Comparison of ENCODE assay signal across 19 cellular contexts in genomic region chr4:29047341-29048041, GRCh38.
A peak's percentile ranks its signal among the peaks of the same experiment; 100 is the strongest.
DNase-seq lines count a peak whose midpoint lies in the region; ATAC-seq and TF ChIP-seq lines count a peak whose summit lies in the region.
"Had no signal": no experiment of that assay in that cellular context is flagged by ENCODE, and none has a peak within 500 bp of the region (broad histone marks: within the 10 kb centered on the region; RNA-seq: fewer than 3 reads in every experiment).

No MANE protein-coding gene starts in this region.

- no peaks in the 10 kb centered on the region for H3K27me3 Mint-ChIP-seq in effector memory CD8-positive, alpha-beta T cell
- H3K27me3 Mint-ChIP-seq: CD8-positive, alpha-beta memory T cell had no signal

- peaks cover 6 to 16% of the 10 kb centered on the region in 2 donors for H3K9me3 Mint-ChIP-seq in effector memory CD8-positive, alpha-beta T cell

- no peaks in the 10 kb centered on the region for H4K20me1 ChIP-seq in SK-N-SH (ENCODE audit: insufficient read depth)
- H4K20me1 ChIP-seq: BLaER1 treated with 17β-estradiol and CSF1 and Interleukin-3, amounts not matched to agents 10 nM and 100 nM had no signal

- H3K4me3 ChIP-seq in SK-N-SH (ENCODE audit: low read depth in 2 of 2, low read length in 1 of 2) = no peak overlapping the region
- H3K4me3 ChIP-seq in BE2C (ENCODE audit: low read depth, low read length) = no peak overlapping the region
- no peak overlapping the region for H3K4me3 ChIP-seq in dorsolateral prefrontal cortex
- no peak overlapping the region for H3K4me3 ChIP-seq in spleen
- H3K4me3 ChIP-seq: BLaER1 treated with 17β-estradiol and CSF1 and Interleukin-3, amounts not matched to agents 10 nM and 100 nM; GM23248 had no signal

- no peaks in the 10 kb centered on the region for H3K4me1 Mint-ChIP-seq in effector memory CD8-positive, alpha-beta T cell (ENCODE audit: low read depth in 2 of 2)
- H3K4me1 Mint-ChIP-seq: CD8-positive, alpha-beta memory T cell had no signal

- H3K27me3 ChIP-seq in SK-N-SH (ENCODE audit: insufficient read depth) (no peaks in the 10 kb centered on the region), BE2C (no peaks in the 10 kb centered on the region), dorsolateral prefrontal cortex (no peaks in the 10 kb centered on the region), spleen (replicated peaks in 1 of 7) (no peaks in the 10 kb centered on the region)
- H3K27me3 ChIP-seq: BLaER1 treated with 17β-estradiol and CSF1 and Interleukin-3, amounts not matched to agents 10 nM and 100 nM had no signal

- no peak for TF ChIP-seq RAD21 in SK-N-SH (IDR thresholded peaks at IDR 0.05; ENCODE audit: low read length)

- no peak for ATAC-seq in SK-N-SH treated with all-trans-retinoic acid at 6 μM for 48 hours
- no peak for ATAC-seq in effector memory CD8-positive, alpha-beta T cell (replicated peaks)
- no peak for ATAC-seq in GM21526 (IDR thresholded peaks at IDR 0.05; ENCODE audit: low FRiP score, unreplicated experiment)
- ATAC-seq: HCT116 had no signal

- H3K4me2 ChIP-seq in SK-N-SH = 0 out of 2 replicates have a peak overlapping the region, but pooled peaks have one; percentile 22

- H3K36me3 Mint-ChIP-seq in effector memory CD8-positive, alpha-beta T cell (ENCODE audit: insufficient read depth) = no peaks in the 10 kb centered on the region
- H3K36me3 Mint-ChIP-seq: CD8-positive, alpha-beta memory T cell had no signal

- H3K27ac Mint-ChIP-seq in effector memory CD8-positive, alpha-beta T cell = no peak overlapping the region
- H3K27ac Mint-ChIP-seq: CD8-positive, alpha-beta memory T cell had no signal

- TF ChIP-seq CTCF in SK-N-SH (IDR thresholded peaks at IDR 0.05) (no peak), BE2C (IDR thresholded peaks at IDR 0.05; ENCODE audit: low read depth, low read length) (no peak), dorsolateral prefrontal cortex (IDR thresholded peaks at IDR 0.05 in 54 of 56, conservative IDR thresholded peaks at IDR 0.05 in 2 of 56; ENCODE audit: low read depth in 1 of 56, partially characterized antibody in 56 of 56) (no peak), spleen (IDR thresholded peaks at IDR 0.05 in 8 of 11, conservative IDR thresholded peaks at IDR 0.05 in 3 of 11) (no peak)

- peak overlapping the region; percentile 77; the same call in 1 of the 2 replicates for H2AFZ ChIP-seq in SK-N-SH (ENCODE audit: low read depth)
- H2AFZ ChIP-seq: GM23248 had no signal

- peak overlapping the region in 1 of 2 experiments; percentile 47; a peak in 1 of 4 replicates for H3K27ac ChIP-seq in SK-N-SH (ENCODE audit: low read depth in 2 of 2, low read length in 1 of 2)
- peak overlapping the region in 44 of 59 donors; percentile 9 to 93 (median 76) for H3K27ac ChIP-seq in dorsolateral prefrontal cortex
- H3K27ac ChIP-seq in spleen = no peak overlapping the region
- H3K27ac ChIP-seq: 22Rv1, HL-60 had no signal

- DNase-seq in SK-N-SH (no peak), BE2C (peak; percentile 3), dorsolateral prefrontal cortex (peak in 2 of 10 donors; percentile 30 to 44), spleen (peak; percentile 45), iPS-NIHi11 (ENCODE audit: low spot score) (no peak)
- no peak for DNase-seq in effector memory CD8-positive, alpha-beta T cell
- DNase-seq: DMS79 treated with DMSO at 0.1 percent for 48 hours, NCI-H1417, NCI-H1930, NCI-H446, NCI-H774 had no signal

- no peak overlapping the region for H3K9ac ChIP-seq in SK-N-SH
- H3K9ac ChIP-seq: GM23248 had no signal

- intact Hi-C loops in dorsolateral prefrontal cortex (cut with DNase I) (no loop called here), spleen (cut with DNase I; ENCODE audit: low total_unique reads) (no loop called here)

- POLR2A ChIA-PET in SK-N-SH (lab: Yijun Ruan, JAX) = no interaction called here

- TF ChIP-seq EP300 in SK-N-SH (IDR thresholded peaks at IDR 0.05; ENCODE audit: borderline replicate concordance in 1 of 2, low read depth in 1 of 2, low read length in 1 of 2) = no peak

- no peaks in the 10 kb centered on the region for H3K9me3 ChIP-seq in SK-N-SH
- no peaks in the 10 kb centered on the region for H3K9me3 ChIP-seq in BE2C
- peaks cover 0 to 16% (median 0%) of the 10 kb centered on the region in 8 donors for H3K9me3 ChIP-seq in spleen

- TF ChIP-seq POLR2A in spleen (IDR thresholded peaks at IDR 0.05) = no peak

- CTCF ChIA-PET in SK-N-SH (lab: Yijun Ruan, JAX) = no interaction called here

- 26% methylated on average over 3 of the region's 28 CpGs for WGBS in SK-N-SH (ENCODE audit: low lambda C conversion rate)
- 87 to 97% (median 93%) methylated on average over 7 to 28 of the region's 28 CpGs for WGBS in spleen, 5 donors

- H3K4me1 ChIP-seq in SK-N-SH (ENCODE audit: control insufficient read depth in 1 of 2, insufficient read depth in 2 of 2, low read depth in 1 of 2, low read length in 1 of 2) (no peaks in the 10 kb centered on the region; a peak in 1 of 4 replicates), BE2C (no peaks in the 10 kb centered on the region), spleen (no peaks in the 10 kb centered on the region)

- no peaks in the 10 kb centered on the region for H3K9me2 ChIP-seq in SK-N-SH

- no peak overlapping the region for H3K4me3 Mint-ChIP-seq in effector memory CD8-positive, alpha-beta T cell
- H3K4me3 Mint-ChIP-seq: CD8-positive, alpha-beta memory T cell had no signal

- no peaks in the 10 kb centered on the region for H3F3A ChIP-seq in SK-N-SH (replicated peaks; ENCODE audit: insufficient read depth)

- H3K36me3 ChIP-seq in SK-N-SH (replicated peaks in 1 of 2; ENCODE audit: control insufficient read depth in 1 of 2, insufficient read depth in 2 of 2, low read length in 1 of 2) = no peaks in the 10 kb centered on the region
- no peaks in the 10 kb centered on the region for H3K36me3 ChIP-seq in BE2C
- no peaks in the 10 kb centered on the region for H3K36me3 ChIP-seq in spleen
- H3K36me3 ChIP-seq: BLaER1 treated with 17β-estradiol and CSF1 and Interleukin-3, amounts not matched to agents 10 nM and 100 nM had no signal

- no peaks in the 10 kb centered on the region for H3K79me2 ChIP-seq in SK-N-SH (ENCODE audit: insufficient read depth)

TF ChIP-seq in SK-N-SH, 30 proteins besides CTCF, POLR2A, EP300 and RAD21 (continues in another document):
- TF ChIP-seq, protein P1, sequence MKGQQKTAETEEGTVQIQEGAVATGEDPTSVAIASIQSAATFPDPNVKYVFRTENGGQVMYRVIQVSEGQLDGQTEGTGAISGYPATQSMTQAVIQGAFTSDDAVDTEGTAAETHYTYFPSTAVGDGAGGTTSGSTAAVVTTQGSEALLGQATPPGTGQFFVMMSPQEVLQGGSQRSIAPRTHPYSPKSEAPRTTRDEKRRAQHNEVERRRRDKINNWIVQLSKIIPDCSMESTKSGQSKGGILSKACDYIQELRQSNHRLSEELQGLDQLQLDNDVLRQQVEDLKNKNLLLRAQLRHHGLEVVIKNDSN (IDR thresholded peaks at IDR 0.05; ENCODE audit: borderline replicate concordance, low read depth) = no peak
- TF ChIP-seq, protein P2, sequence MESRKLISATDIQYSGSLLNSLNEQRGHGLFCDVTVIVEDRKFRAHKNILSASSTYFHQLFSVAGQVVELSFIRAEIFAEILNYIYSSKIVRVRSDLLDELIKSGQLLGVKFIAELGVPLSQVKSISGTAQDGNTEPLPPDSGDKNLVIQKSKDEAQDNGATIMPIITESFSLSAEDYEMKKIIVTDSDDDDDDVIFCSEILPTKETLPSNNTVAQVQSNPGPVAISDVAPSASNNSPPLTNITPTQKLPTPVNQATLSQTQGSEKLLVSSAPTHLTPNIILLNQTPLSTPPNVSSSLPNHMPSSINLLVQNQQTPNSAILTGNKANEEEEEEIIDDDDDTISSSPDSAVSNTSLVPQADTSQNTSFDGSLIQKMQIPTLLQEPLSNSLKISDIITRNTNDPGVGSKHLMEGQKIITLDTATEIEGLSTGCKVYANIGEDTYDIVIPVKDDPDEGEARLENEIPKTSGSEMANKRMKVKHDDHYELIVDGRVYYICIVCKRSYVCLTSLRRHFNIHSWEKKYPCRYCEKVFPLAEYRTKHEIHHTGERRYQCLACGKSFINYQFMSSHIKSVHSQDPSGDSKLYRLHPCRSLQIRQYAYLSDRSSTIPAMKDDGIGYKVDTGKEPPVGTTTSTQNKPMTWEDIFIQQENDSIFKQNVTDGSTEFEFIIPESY (IDR thresholded peaks at IDR 0.05; ENCODE audit: borderline replicate concordance, low read depth) = no peak
- TF ChIP-seq FOXM1 (IDR thresholded peaks at IDR 0.05; ENCODE audit: low read depth) = no peak
- TF ChIP-seq YY1 (IDR thresholded peaks at IDR 0.05; ENCODE audit: low read depth) = no peak

TF ChIP-seq in SK-N-SH treated with all-trans-retinoic acid at 6 μM for 48 hours, 23 proteins besides CTCF, POLR2A, EP300 and RAD21:
- no peak for TF ChIP-seq ZNF565 (CRISPR knock-in tag; conservative IDR thresholded peaks at IDR 0.05; ENCODE audit: low read depth)
- no peak for TF ChIP-seq ZNF8 (CRISPR knock-in tag; IDR thresholded peaks at IDR 0.05)

Comparison
In these comparisons a context has a peak if more than half of its experiments do, and no peak if none do; other contexts are left out.
1. DNase-seq: peak in BE2C (single experiment) and spleen (single experiment); none in SK-N-SH (single experiment), effector memory CD8-positive, alpha-beta T cell (0 of 3) and iPS-NIHi11 (single experiment).
2. H3K27ac ChIP-seq: peak in dorsolateral prefrontal cortex (44 of 59); none in spleen (0 of 8).